28 cellular contexts compared by ENCODE assay signal in the genomic region with DNA sequence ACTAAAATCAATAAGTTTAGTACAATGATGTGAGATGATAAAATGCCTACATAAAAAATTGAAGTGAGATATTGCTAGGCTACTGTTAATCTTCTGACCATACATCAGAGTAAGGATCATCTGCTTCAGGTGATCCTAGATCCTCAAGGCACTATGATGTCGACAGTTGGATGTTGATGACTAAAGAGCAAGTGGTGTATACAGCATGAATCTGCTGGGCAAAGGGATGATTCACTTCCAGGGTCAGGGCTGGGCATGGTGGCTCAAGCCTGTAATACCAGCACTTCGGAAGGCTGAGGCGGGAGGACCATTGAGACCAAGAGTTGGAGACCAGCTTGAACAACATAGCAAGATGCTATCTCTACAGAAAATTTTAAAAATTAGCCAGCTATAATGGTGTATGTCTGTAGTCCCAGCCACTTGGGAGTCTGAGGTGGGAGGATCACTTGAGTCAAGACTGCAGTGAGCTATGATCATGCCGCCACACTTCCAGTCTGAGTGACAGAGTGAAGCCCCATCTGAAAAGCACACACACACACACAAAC. TPM values are rescaled to one million over a fixed set of nuclear protein-coding genes. Genes with fewer than 3 reads are reported as not detected.
DNase-seq lines count a peak whose midpoint lies in the region; ATAC-seq and TF ChIP-seq lines count a peak whose summit lies in the region.
"Had no signal": no experiment of that assay in that cellular context is flagged by ENCODE, and none has a peak within 500 bp of the region (broad histone marks: within the 10 kb centered on the region; RNA-seq: fewer than 3 reads in every experiment).

No MANE protein-coding gene starts in this region.

- H3K27ac ChIP-seq in epithelial cell of prostate (no peak overlapping the region), osteoblast (ENCODE audit: low read depth, low read length) (no peak overlapping the region)
- H3K27ac ChIP-seq: body of pancreas, esophagus muscularis mucosa, left ventricle myocardium inferior, skin epidermis, vagina had no signal

- H3K79me2 ChIP-seq in osteoblast (ENCODE audit: insufficient read depth, low read length) = no peaks in the 10 kb centered on the region

- no peaks in the 10 kb centered on the region for H3K27me3 ChIP-seq in osteoblast (ENCODE audit: insufficient read depth, low read length)
- H3K27me3 ChIP-seq: body of pancreas, esophagus muscularis mucosa, vagina had no signal

- no peaks in the 10 kb centered on the region for H3K9me3 ChIP-seq in osteoblast (ENCODE audit: low read depth, low read length)
- H3K9me3 ChIP-seq: body of pancreas, esophagus muscularis mucosa, left ventricle myocardium inferior, vagina had no signal

- no peaks in the 10 kb centered on the region for H3K4me1 ChIP-seq in osteoblast (ENCODE audit: insufficient read depth, low read length)
- H3K4me1 ChIP-seq: body of pancreas, esophagus muscularis mucosa, left ventricle myocardium inferior, vagina had no signal

- peaks cover 24% of the 10 kb centered on the region; the same call in 1 of the 2 replicates for H3K36me3 Mint-ChIP-seq in HFFc6 (ENCODE audit: low read depth)
- H3K36me3 Mint-ChIP-seq in chondrocyte (ENCODE audit: low read depth) = peaks cover 2% of the 10 kb centered on the region

- peak overlapping the region; percentile 59; the same call in 1 of the 2 replicates for H3K27ac Mint-ChIP-seq in HFFc6
- no peak overlapping the region for H3K27ac Mint-ChIP-seq in chondrocyte (ENCODE audit: unreplicated experiment)
- H3K27ac Mint-ChIP-seq: activated CD4-positive, alpha-beta T cell treated with anti-CD3 and anti-CD28 coated beads for 36 hours; activated naive CD8-positive, alpha-beta T cell treated with anti-CD3 and anti-CD28 coated beads, Interleukin-2, amount 50 U/mL, for 24 hours; mesothelial cell of epicardium; naive thymus-derived CD8-positive, alpha-beta T cell; stimulated activated naive CD8-positive, alpha-beta T cell treated with anti-CD3 and anti-CD28 coated beads, Interleukin-15, amount 100 ng/mL, for 72 hours had no signal

- no peak overlapping the region for H3K4me2 ChIP-seq in osteoblast (ENCODE audit: insufficient read depth, low read length)

- H3K27me3 Mint-ChIP-seq in HFFc6 (ENCODE audit: insufficient read depth) (no peaks in the 10 kb centered on the region; the same call in 1 of the 2 replicates), chondrocyte (ENCODE audit: low read depth) (no peaks in the 10 kb centered on the region)
- H3K27me3 Mint-ChIP-seq: activated CD4-positive, alpha-beta T cell treated with anti-CD3 and anti-CD28 coated beads for 36 hours; activated naive CD8-positive, alpha-beta T cell treated with anti-CD3 and anti-CD28 coated beads, Interleukin-2, amount 50 U/mL, for 24 hours; naive thymus-derived CD8-positive, alpha-beta T cell; stimulated activated naive CD8-positive, alpha-beta T cell treated with anti-CD3 and anti-CD28 coated beads, Interleukin-15, amount 100 ng/mL, for 72 hours had no signal

- H3K4me3 Mint-ChIP-seq in HFFc6 = no peak overlapping the region
- no peak overlapping the region for H3K4me3 Mint-ChIP-seq in chondrocyte (ENCODE audit: unreplicated experiment)
- H3K4me3 Mint-ChIP-seq: activated CD4-positive, alpha-beta T cell treated with anti-CD3 and anti-CD28 coated beads for 36 hours; activated naive CD8-positive, alpha-beta T cell treated with anti-CD3 and anti-CD28 coated beads, Interleukin-2, amount 50 U/mL, for 24 hours; immature natural killer cell; mesothelial cell of epicardium; naive thymus-derived CD8-positive, alpha-beta T cell; stimulated activated naive CD8-positive, alpha-beta T cell treated with anti-CD3 and anti-CD28 coated beads, Interleukin-15, amount 100 ng/mL, for 72 hours had no signal

- no peak for ATAC-seq in HG03439 (IDR thresholded peaks at IDR 0.05; ENCODE audit: unreplicated experiment)
- ATAC-seq: activated CD4-positive, alpha-beta T cell treated with anti-CD3 and anti-CD28 coated beads for 36 hours; activated naive CD8-positive, alpha-beta T cell treated with anti-CD3 and anti-CD28 coated beads, Interleukin-2, amount 50 U/mL, for 24 hours; body of pancreas; naive thymus-derived CD8-positive, alpha-beta T cell; stimulated activated naive CD8-positive, alpha-beta T cell treated with anti-CD3 and anti-CD28 coated beads, Interleukin-15, amount 100 ng/mL, for 72 hours had no signal

- H3K9me3 Mint-ChIP-seq in HFFc6 (no peaks in the 10 kb centered on the region), chondrocyte (ENCODE audit: low read depth) (no peaks in the 10 kb centered on the region)
- H3K9me3 Mint-ChIP-seq: activated naive CD8-positive, alpha-beta T cell treated with anti-CD3 and anti-CD28 coated beads, Interleukin-2, amount 50 U/mL, for 24 hours; immature natural killer cell; mesothelial cell of epicardium; naive thymus-derived CD8-positive, alpha-beta T cell; stimulated activated naive CD8-positive, alpha-beta T cell treated with anti-CD3 and anti-CD28 coated beads, Interleukin-15, amount 100 ng/mL, for 72 hours had no signal

- peaks cover 3% of the 10 kb centered on the region for H3K36me3 ChIP-seq in osteoblast (ENCODE audit: insufficient read depth, low read length)
- H3K36me3 ChIP-seq: esophagus muscularis mucosa, left ventricle myocardium inferior, vagina had no signal

- DNase-seq in HFFc6 = no peak
- peak; percentile 75 for DNase-seq in RKO (ENCODE audit: low spot score)
- DNase-seq in epithelial cell of prostate (ENCODE audit: low read depth, low spot score) = peak; percentile 22
- no peak for DNase-seq in osteoblast (ENCODE audit: insufficient read length, low spot score, missing footprints)
- no peak for DNase-seq in chondrocyte (ENCODE audit: low spot score)
- no peak for DNase-seq in 8988T
- no peak for DNase-seq in NCI-H510A treated with DMSO at 0.1 percent for 48 hours (lab: John Stamatoyannopoulos, UW)
- DNase-seq: activated CD4-positive, alpha-beta T cell treated with anti-CD3 and anti-CD28 coated beads for 36 hours; activated CD8-positive, alpha-beta memory T cell treated with anti-CD3 and anti-CD28 coated beads for 24 hours; activated gamma-delta T cell; activated naive CD8-positive, alpha-beta T cell treated with anti-CD3 and anti-CD28 coated beads, Interleukin-2, amount 50 U/mL, for 24 hours; body of pancreas; effector CD8-positive, alpha-beta T cell; hippocampal formation; immature natural killer cell; left ventricle myocardium inferior; MV-4-11; naive thymus-derived CD8-positive, alpha-beta T cell; NCI-H1436 treated with DMSO at 0.1 percent for 48 hours; NCI-H2107; NCI-H446; nucleus accumbens; stimulated activated naive CD8-positive, alpha-beta T cell treated with anti-CD3 and anti-CD28 coated beads, Interleukin-15, amount 100 ng/mL, for 72 hours had no signal

- H3K4me1 Mint-ChIP-seq in HFFc6 (ENCODE audit: low read depth) = peaks cover 6% of the 10 kb centered on the region; the same call in 1 of the 2 replicates
- H3K4me1 Mint-ChIP-seq in chondrocyte (ENCODE audit: low read depth) = no peaks in the 10 kb centered on the region
- H3K4me1 Mint-ChIP-seq: activated CD4-positive, alpha-beta T cell treated with anti-CD3 and anti-CD28 coated beads for 36 hours; activated naive CD8-positive, alpha-beta T cell treated with anti-CD3 and anti-CD28 coated beads, Interleukin-2, amount 50 U/mL, for 24 hours; immature natural killer cell; mesothelial cell of epicardium; naive thymus-derived CD8-positive, alpha-beta T cell; stimulated activated naive CD8-positive, alpha-beta T cell treated with anti-CD3 and anti-CD28 coated beads, Interleukin-15, amount 100 ng/mL, for 72 hours had no signal

- TF ChIP-seq CTCF in HFFc6 (IDR thresholded peaks at IDR 0.05) (no peak), osteoblast (IDR thresholded peaks at IDR 0.05; ENCODE audit: extremely low read depth, low read depth, low read length) (no peak), chondrocyte (IDR thresholded peaks at IDR 0.05) (no peak)

- no peak overlapping the region for H3K4me3 ChIP-seq in osteoblast (ENCODE audit: insufficient read depth, low read length)
- H3K4me3 ChIP-seq: body of pancreas, esophagus muscularis mucosa, left ventricle myocardium inferior, skin epidermis, vagina had no signal

- H4K20me1 ChIP-seq in osteoblast (ENCODE audit: insufficient read depth, low read length) = no peaks in the 10 kb centered on the region

- peak overlapping the region; percentile 56 for H2AFZ ChIP-seq in osteoblast (ENCODE audit: low read length)

RNA-seq across cellular contexts. Expression of gene NUF2, which starts 24.6 kb away (rescaled TPM):
- total RNA-seq in HFFc6 (2021; fragmentation: NEBNext Ultra II Directional; extraction: Animal tissue kit (Norgen Biotek cat#: 25700)) = 10 to 100 TPM in 5 of 6 experiments, 1 to 10 TPM in 1; 9.8 to 25.7 (median 23.8) TPM
- total RNA-seq in osteoblast (1.8 and 3.2 TPM in 2 replicates), chondrocyte (3.3 to 4.3 TPM (median 3.6 TPM) in 3 replicates)

Comparison
In these comparisons a context has a peak if more than half of its experiments do, and no peak if none do; other contexts are left out.
1. DNase-seq: peak in RKO (single experiment) and epithelial cell of prostate (single experiment); none in HFFc6 (single experiment), osteoblast (single experiment), chondrocyte (single experiment), 8988T (single experiment) and NCI-H510A treated with DMSO at 0.1 percent for 48 hours (single experiment).